8 cellular contexts compared by ENCODE assay signal in genomic region chr16:71426069-71426879, GRCh38. TPM values are rescaled to one million over a fixed set of nuclear protein-coding genes. Genes with fewer than 3 reads are reported as not detected.
DNase-seq lines count a peak whose midpoint lies in the region; ATAC-seq and TF ChIP-seq lines count a peak whose summit lies in the region.

No MANE protein-coding gene starts in this region.

- H3K9ac ChIP-seq in MM.1S (ENCODE audit: low read length), result no peak overlapping the region

- H3K4me1 ChIP-seq in RWPE2 (ENCODE audit: insufficient read depth, poor library complexity, severe bottlenecking), result no peaks in the 10 kb centered on the region
- H3K4me1 ChIP-seq in MM.1S (ENCODE audit: low read length), result no peaks in the 10 kb centered on the region

- H3K27ac Mint-ChIP-seq in T-helper 17 cell, result no peak overlapping the region

- no peak for TF ChIP-seq CTCF in RWPE2 (IDR thresholded peaks at IDR 0.05; ENCODE audit: poor library complexity, severe bottlenecking)
- no peak for TF ChIP-seq CTCF in epithelial cell of proximal tubule (conservative IDR thresholded peaks at IDR 0.05; ENCODE audit: low read depth, low read length)
- no peak for TF ChIP-seq CTCF in MM.1S (IDR thresholded peaks at IDR 0.05; ENCODE audit: low read length)

- no peaks in the 10 kb centered on the region for H3F3A ChIP-seq in MM.1S (ENCODE audit: insufficient read depth, low read length)

- H3K79me2 ChIP-seq in MM.1S (ENCODE audit: low read length), result no peaks in the 10 kb centered on the region

- DNase-seq in activated CD4-positive, alpha-beta T cell treated with anti-CD3 and anti-CD28 coated beads, Interleukin-2, amount 50 U/mL, for 48 hours, result peak; percentile 29 to 40
- no peak for DNase-seq in activated CD4-positive, alpha-beta T cell treated with anti-CD3 and anti-CD28 coated beads for 1 hour
- DNase-seq in RWPE2 (ENCODE audit: low spot score) (no peak), epithelial cell of proximal tubule (ENCODE audit: low read depth) (peak; percentile 57), non-pigmented ciliary epithelial cell (ENCODE audit: low read depth) (peak; percentile 83), T-helper 17 cell (no peak), MM.1S (no peak)

- H3K27me3 ChIP-seq in RWPE2 (ENCODE audit: insufficient read depth, poor library complexity, severe bottlenecking), result peaks cover 7% of the 10 kb centered on the region
- peaks cover 74% of the 10 kb centered on the region for H3K27me3 ChIP-seq in MM.1S (replicated peaks; ENCODE audit: insufficient read depth, low read length)

- peaks cover 77% of the 10 kb centered on the region for H3K27me3 Mint-ChIP-seq in T-helper 17 cell

- H3K9me2 ChIP-seq in MM.1S (replicated peaks; ENCODE audit: insufficient read depth, low read length), result no peaks in the 10 kb centered on the region

- H3K9me3 ChIP-seq in RWPE2 (ENCODE audit: severe bottlenecking) (peaks cover 6% of the 10 kb centered on the region), T-helper 17 cell (ENCODE audit: control insufficient read depth, low read length, poor library complexity, severe bottlenecking) (no peaks in the 10 kb centered on the region), MM.1S (replicated peaks; ENCODE audit: insufficient read depth, low read length) (no peaks in the 10 kb centered on the region)

- H3K4me1 Mint-ChIP-seq in T-helper 17 cell, result peaks cover 7% of the 10 kb centered on the region

- H3K27ac ChIP-seq in RWPE2 (ENCODE audit: poor library complexity, severe bottlenecking), result no peak overlapping the region
- no peak overlapping the region for H3K27ac ChIP-seq in MM.1S (ENCODE audit: low read length)

- no peaks in the 10 kb centered on the region for H4K20me1 ChIP-seq in MM.1S (ENCODE audit: insufficient read depth, low read length)

- peak overlapping the region; percentile 37 for H3K4me3 ChIP-seq in RWPE2 (ENCODE audit: severe bottlenecking)
- peak overlapping the region; percentile 55 for H3K4me3 ChIP-seq in epithelial cell of proximal tubule (ENCODE audit: low read depth, low read length)
- H3K4me3 ChIP-seq in MM.1S (ENCODE audit: low read length), result no peak overlapping the region

- H2AFZ ChIP-seq in MM.1S (ENCODE audit: low read length), result no peak overlapping the region

- no peak overlapping the region for H3K4me3 Mint-ChIP-seq in T-helper 17 cell

- H3K36me3 ChIP-seq in RWPE2 (ENCODE audit: low read depth) (no peaks in the 10 kb centered on the region), MM.1S (replicated peaks; ENCODE audit: insufficient read depth, low read length) (no peaks in the 10 kb centered on the region)

- H3K4me2 ChIP-seq in MM.1S (ENCODE audit: low read depth, low read length), result no peak overlapping the region

- peaks cover 6% of the 10 kb centered on the region for H3K36me3 Mint-ChIP-seq in T-helper 17 cell (ENCODE audit: low read depth)

- ATAC-seq in HG03060 (IDR thresholded peaks at IDR 0.05; ENCODE audit: low read depth, unreplicated experiment) (peak; percentile 73), RWPE2 (ENCODE audit: low read depth) (peak; percentile 91), T-helper 17 cell (no peak)

RNA-seq across cellular contexts. Expression of gene TLE7, which starts 15.6 kb away (rescaled TPM):
- not detected in 2 replicates for total RNA-seq in epithelial cell of proximal tubule
- not detected for total RNA-seq in T-helper 17 cell

RNA-seq across cellular contexts. Expression of gene ZNF23, which starts 35.8 kb away (rescaled TPM):
- total RNA-seq in epithelial cell of proximal tubule (4.7 and 5.9 TPM in 2 replicates), T-helper 17 cell (10 to 100 TPM in 1 of 2 donors, 1 to 10 TPM in 1; 7.4 to 10.5 TPM)

Comparison
In these comparisons a context has a peak if more than half of its experiments do, and no peak if none do; other contexts are left out.
1. DNase-seq: peak in activated CD4-positive, alpha-beta T cell treated with anti-CD3 and anti-CD28 coated beads, Interleukin-2, amount 50 U/mL, for 48 hours (2 of 2), epithelial cell of proximal tubule (single experiment) and non-pigmented ciliary epithelial cell (single experiment); none in activated CD4-positive, alpha-beta T cell treated with anti-CD3 and anti-CD28 coated beads for 1 hour (single experiment), RWPE2 (single experiment), T-helper 17 cell (0 of 3) and MM.1S (single experiment).